ENCODE assay signal across 13 cellular contexts in genomic region chr19:33868076-33868735, GRCh38.
DNase-seq lines count a peak whose midpoint lies in the region; ATAC-seq and TF ChIP-seq lines count a peak whose summit lies in the region.
"Had no signal": no experiment of that assay in that cellular context is flagged by ENCODE, and none has a peak within 500 bp of the region (broad histone marks: within the 10 kb centered on the region; RNA-seq: fewer than 3 reads in every experiment).

No MANE protein-coding gene starts in this region.

- no peak for TF ChIP-seq CTCF in stomach (IDR thresholded peaks at IDR 0.05)

- H2BK120ac ChIP-seq in mesenchymal stem cell (ENCODE audit: low read depth, low read length): no peak overlapping the region

- H2BK15ac ChIP-seq in mesenchymal stem cell (ENCODE audit: low read depth, poor library complexity, severe bottlenecking): no peak overlapping the region

- H3K79me1 ChIP-seq in mesenchymal stem cell (replicated peaks; ENCODE audit: low read length, poor library complexity, severe bottlenecking): no peaks in the 10 kb centered on the region

- TF ChIP-seq EP300 in stomach (IDR thresholded peaks at IDR 0.05): no peak

- H3K4me1 Mint-ChIP-seq in effector memory CD8-positive, alpha-beta T cell (ENCODE audit: low read depth in 2 of 2): no peaks in the 10 kb centered on the region
- H3K4me1 Mint-ChIP-seq: central memory CD8-positive, alpha-beta T cell had no signal

- DNase-seq in MG63: no peak
- DNase-seq in cerebellum (ENCODE audit: low spot score): peak; percentile 41
- no peak for DNase-seq in mesenchymal stem cell
- DNase-seq in stomach: peak; percentile 17
- DNase-seq in stimulated activated CD4-positive, alpha-beta T cell treated with anti-CD3 and anti-CD28 coated beads, Interleukin-4, amount 100 ng/mL, for 1 hour: no peak
- DNase-seq in DMS153 treated with DMSO at 0.1 percent for 48 hours (lab: John Stamatoyannopoulos, UW; ENCODE audit: unreplicated experiment): no peak
- DNase-seq in effector memory CD8-positive, alpha-beta T cell: no peak
- DNase-seq: activated T-cell treated with anti-CD3 and anti-CD28 coated beads, Interleukin-2, amount 50 U/mL, for 72 hours; DMS79; NCI-H187 had no signal

- no peak overlapping the region for H3K14ac ChIP-seq in mesenchymal stem cell (ENCODE audit: low read length in 2 of 2)

- WGBS in mesenchymal stem cell: 44% methylated on average over 15 of the region's 17 CpGs
- 45 to 62% (median 54%) methylated on average over 17 of the region's 17 CpGs for WGBS in stomach, 5 donors

- no peaks in the 10 kb centered on the region for H3K36me3 Mint-ChIP-seq in effector memory CD8-positive, alpha-beta T cell (ENCODE audit: insufficient read depth)

- intact Hi-C loops in stomach (cut with DNase I; ENCODE audit: low total_unique reads): no loop called here

- H3K4me3 Mint-ChIP-seq in effector memory CD8-positive, alpha-beta T cell: no peak overlapping the region
- H3K4me3 Mint-ChIP-seq: activated T-cell treated with anti-CD3 and anti-CD28 coated beads, Interleukin-2, amount 50 U/mL, for 72 hours; central memory CD8-positive, alpha-beta T cell; stimulated activated naive CD8-positive, alpha-beta T cell treated with anti-CD3 and anti-CD28 coated beads, Interleukin-15, Interleukin-2, amounts not matched to agents 100 ng/mL and 50 ng/mL, for 24 hours had no signal

- H3K9me3 Mint-ChIP-seq in effector memory CD8-positive, alpha-beta T cell: peaks cover 0 to 4% of the 10 kb centered on the region in 2 donors
- H3K9me3 Mint-ChIP-seq: activated T-cell treated with anti-CD3 and anti-CD28 coated beads, Interleukin-2, amount 50 U/mL, for 72 hours; central memory CD8-positive, alpha-beta T cell; stimulated activated naive CD8-positive, alpha-beta T cell treated with anti-CD3 and anti-CD28 coated beads, Interleukin-15, Interleukin-2, amounts not matched to agents 100 ng/mL and 50 ng/mL, for 24 hours had no signal

- no peak overlapping the region for H4K91ac ChIP-seq in mesenchymal stem cell (ENCODE audit: low read length)

- no peak overlapping the region for H3K4ac ChIP-seq in mesenchymal stem cell (ENCODE audit: low read depth in 1 of 2, low read length in 2 of 2)

- no peak overlapping the region for H2BK5ac ChIP-seq in mesenchymal stem cell (ENCODE audit: low read depth, low read length, poor library complexity, severe bottlenecking)

- H3K4me2 ChIP-seq in mesenchymal stem cell (ENCODE audit: low read length, poor library complexity, severe bottlenecking): no peak overlapping the region

- peak overlapping the region; percentile 77 for H3K9ac ChIP-seq in mesenchymal stem cell (ENCODE audit: low read length)

- no peaks in the 10 kb centered on the region for H3K36me3 ChIP-seq in MG63
- H3K36me3 ChIP-seq in mesenchymal stem cell (ENCODE audit: control insufficient read depth in 1 of 2, insufficient read depth in 2 of 2, low read depth in 1 of 2, low read length in 2 of 2): no peaks in the 10 kb centered on the region
- no peaks in the 10 kb centered on the region for H3K36me3 ChIP-seq in stomach

- no peak overlapping the region for H3K23ac ChIP-seq in mesenchymal stem cell (ENCODE audit: low read length in 2 of 2)

- no peak for ATAC-seq in effector memory CD8-positive, alpha-beta T cell (replicated peaks)
- ATAC-seq: activated T-cell treated with anti-CD3 and anti-CD28 coated beads, Interleukin-2, amount 50 U/mL, for 72 hours had no signal

- H2AFZ ChIP-seq in mesenchymal stem cell (ENCODE audit: low read depth, low read length): no peak overlapping the region

- H4K8ac ChIP-seq in mesenchymal stem cell (ENCODE audit: low read length): no peak overlapping the region

- H3K4me1 ChIP-seq in mesenchymal stem cell (ENCODE audit: control insufficient read depth, insufficient read depth, low read depth, low read length) (no peaks in the 10 kb centered on the region), stomach (peaks cover 5 to 25% (median 13%) of the 10 kb centered on the region in 4 donors)

- no peak for TF ChIP-seq POLR2A in stomach (IDR thresholded peaks at IDR 0.05)

- no peak overlapping the region for H2BK12ac ChIP-seq in mesenchymal stem cell (ENCODE audit: low read length in 2 of 2)

- H3K4me3 ChIP-seq in MG63 (peak overlapping the region; percentile 3; the same call in 1 of the 2 replicates), mesenchymal stem cell (ENCODE audit: insufficient read depth in 1 of 2, low read depth in 1 of 2, low read length in 2 of 2) (peak overlapping the region in 1 of 2 experiments; percentile 43), stomach (peak overlapping the region; percentile 15 to 26 (median 24))

- H3K27me3 ChIP-seq in MG63 (no peaks in the 10 kb centered on the region; the same call in 1 of the 2 replicates), mesenchymal stem cell (ENCODE audit: control insufficient read depth in 1 of 2, insufficient read depth in 1 of 2, low read length in 2 of 2) (peaks cover 6 to 31% of the 10 kb centered on the region in 2 experiments), stomach (peaks cover 0 to 4% (median 0%) of the 10 kb centered on the region in 3 donors)

- H3K27ac Mint-ChIP-seq in effector memory CD8-positive, alpha-beta T cell: no peak overlapping the region
- H3K27ac Mint-ChIP-seq: activated T-cell treated with anti-CD3 and anti-CD28 coated beads, Interleukin-2, amount 50 U/mL, for 72 hours; stimulated activated naive CD8-positive, alpha-beta T cell treated with anti-CD3 and anti-CD28 coated beads, Interleukin-15, Interleukin-2, amounts not matched to agents 100 ng/mL and 50 ng/mL, for 24 hours had no signal

- no peak overlapping the region for H3K18ac ChIP-seq in mesenchymal stem cell (ENCODE audit: low read depth in 1 of 2, low read length in 2 of 2)

- H3K9me3 ChIP-seq in MG63: no peaks in the 10 kb centered on the region
- no peaks in the 10 kb centered on the region for H3K9me3 ChIP-seq in mesenchymal stem cell (ENCODE audit: control insufficient read depth, low read length)
- H3K9me3 ChIP-seq in stomach: no peaks in the 10 kb centered on the region

- H3K27ac ChIP-seq in mesenchymal stem cell (ENCODE audit: low read length, poor library complexity, severe bottlenecking): no peak overlapping the region
- H3K27ac ChIP-seq in stomach: peak overlapping the region in 3 of 5 donors; percentile 18 to 28 (median 23)
- H3K27ac ChIP-seq: VCaP had no signal

- H2AK5ac ChIP-seq in mesenchymal stem cell (ENCODE audit: low read length, severe bottlenecking): no peak overlapping the region

- peaks cover 18 to 47% of the 10 kb centered on the region in 2 donors for H3K27me3 Mint-ChIP-seq in effector memory CD8-positive, alpha-beta T cell

Comparison
In these comparisons a context has a peak if more than half of its experiments do, and no peak if none do; other contexts are left out.
1. DNase-seq: peak in cerebellum (single experiment) and stomach (single experiment); none in MG63 (single experiment), mesenchymal stem cell (single experiment), stimulated activated CD4-positive, alpha-beta T cell treated with anti-CD3 and anti-CD28 coated beads, Interleukin-4, amount 100 ng/mL, for 1 hour (single experiment), DMS153 treated with DMSO at 0.1 percent for 48 hours (single experiment) and effector memory CD8-positive, alpha-beta T cell (0 of 3).